Comparison of ENCODE assay signal across 27 cellular contexts in the genomic region with DNA sequence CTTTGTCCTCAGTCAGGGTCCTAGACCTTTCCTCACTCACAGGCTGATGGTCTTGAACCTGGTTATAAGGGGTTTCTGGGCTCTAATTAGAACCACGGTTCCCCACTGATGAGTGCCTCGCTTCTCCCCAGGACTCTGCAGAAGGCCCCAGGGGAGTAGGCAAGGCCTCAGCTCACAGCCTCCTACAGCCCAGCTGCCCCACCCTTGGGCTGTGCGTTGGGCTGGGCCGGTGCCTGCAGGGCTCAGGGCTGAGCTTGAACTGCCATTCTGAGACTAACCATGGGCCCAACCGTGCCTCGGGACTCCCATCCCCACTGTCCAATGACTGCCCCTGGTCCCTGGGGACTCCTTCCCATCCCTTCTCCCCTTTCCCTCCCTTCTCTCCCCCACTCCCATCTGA. TPM values are rescaled to one million over a fixed set of nuclear protein-coding genes. Genes with fewer than 3 reads are reported as not detected.
"Had no signal": no experiment of that assay in that cellular context is flagged by ENCODE, and none has a peak within 500 bp of the region (broad histone marks: within the 10 kb centered on the region; RNA-seq: fewer than 3 reads in every experiment).

No MANE protein-coding gene starts in this region.

- ATAC-seq: naive thymus-derived CD8-positive, alpha-beta T cell; pancreas; right cardiac atrium; sciatic nerve; stimulated activated naive B cell treated with anti-CD40 and anti-IgM and Interleukin-4, amounts not matched to agents 10 μg/mL and 1 μg/mL and 100 μg/mL, for 72 hours; stimulated activated naive CD8-positive, alpha-beta T cell treated with anti-CD3 and anti-CD28 coated beads, Interleukin-15, Interleukin-2, amounts not matched to agents 100 U/mL and 50 U/mL, for 24 hours had no signal

- H3K9me3 Mint-ChIP-seq: naive thymus-derived CD8-positive, alpha-beta T cell; stimulated activated naive B cell treated with anti-CD40 and anti-IgM and Interleukin-4, amounts not matched to agents 10 μg/mL and 1 μg/mL and 100 μg/mL, for 72 hours had no signal

- H3K4me3 Mint-ChIP-seq: naive thymus-derived CD8-positive, alpha-beta T cell; stimulated activated naive B cell treated with anti-CD40 and anti-IgM and Interleukin-4, amounts not matched to agents 10 μg/mL and 1 μg/mL and 100 μg/mL, for 72 hours had no signal

- H3K4me1 Mint-ChIP-seq: naive thymus-derived CD8-positive, alpha-beta T cell; stimulated activated naive B cell treated with anti-CD40 and anti-IgM and Interleukin-4, amounts not matched to agents 10 μg/mL and 1 μg/mL and 100 μg/mL, for 72 hours had no signal

- DNase-seq: islet precursor cell; left ventricle myocardium inferior; midbrain; naive thymus-derived CD8-positive, alpha-beta T cell; nucleus accumbens; pancreas; posterior cingulate gyrus; retina; stimulated activated CD4-positive, alpha-beta T cell treated with anti-CD3 and anti-CD28 coated beads, Interleukin-12 subunit alpha, Interleukin-12 subunit beta, amount 100 ng/mL, for 4 hours; stimulated activated CD4-positive, alpha-beta T cell treated with anti-CD3 and anti-CD28 coated beads, Interleukin-15, amount 100 ng/mL, for 24 hours; stimulated activated CD4-positive, alpha-beta T cell treated with anti-CD3 and anti-CD28 coated beads, Interleukin-2, amount 100 ng/mL, for 24 hours; stimulated activated CD4-positive, alpha-beta T cell treated with anti-CD3 and anti-CD28 coated beads, Interleukin-4, amount 100 ng/mL, for 1 hour; stimulated activated naive B cell treated with anti-CD40 and anti-IgM and Interleukin-4, amounts not matched to agents 10 μg/mL and 1 μg/mL and 100 μg/mL, for 72 hours; stimulated activated naive CD8-positive, alpha-beta T cell treated with anti-CD3 and anti-CD28 coated beads, Interleukin-15, Interleukin-2, amounts not matched to agents 100 U/mL and 50 U/mL, for 24 hours; stomach; testis; thyroid gland; transverse colon had no signal

- H3K4me2 ChIP-seq: hepatocyte had no signal

- H3K27ac Mint-ChIP-seq: naive thymus-derived CD8-positive, alpha-beta T cell; stimulated activated naive B cell treated with anti-CD40 and anti-IgM and Interleukin-4, amounts not matched to agents 10 μg/mL and 1 μg/mL and 100 μg/mL, for 72 hours had no signal

- H3K36me3 Mint-ChIP-seq: naive thymus-derived CD8-positive, alpha-beta T cell; stimulated activated naive B cell treated with anti-CD40 and anti-IgM and Interleukin-4, amounts not matched to agents 10 μg/mL and 1 μg/mL and 100 μg/mL, for 72 hours had no signal

- H3K4me1 ChIP-seq: pancreas had no signal

- H2AFZ ChIP-seq: hepatocyte had no signal

- H3K9me3 ChIP-seq: left ventricle myocardium inferior, pancreas, prostate gland, stomach, testis, thyroid gland, transverse colon, upper lobe of left lung, vagina had no signal

- H3K27ac ChIP-seq: hepatocyte, left ventricle myocardium inferior, pancreas, prostate gland, skin epidermis, stomach, testis, thyroid gland, transverse colon, upper lobe of left lung, vagina had no signal

- H3K4me3 ChIP-seq: hepatocyte, left ventricle myocardium inferior, lung, pancreas, prostate gland, skin epidermis, stomach, testis, thyroid gland, transverse colon, upper lobe of left lung, vagina had no signal

- H3K36me3 ChIP-seq: left ventricle myocardium inferior, pancreas, prostate gland, stomach, thyroid gland, transverse colon, upper lobe of left lung, vagina had no signal

- H3K27me3 ChIP-seq: hepatocyte, pancreas, stomach, testis, thyroid gland, transverse colon, upper lobe of left lung, vagina had no signal

RNA-seq across cellular contexts. Expression of gene CLEC3B, which starts 25.6 kb away (rescaled TPM):
- total RNA-seq: kidney epithelial cell had no signal
- polyA plus RNA-seq: naive thymus-derived CD8-positive, alpha-beta T cell had no signal
